Comparison of ENCODE assay signal across 22 cellular contexts in the genomic region with DNA sequence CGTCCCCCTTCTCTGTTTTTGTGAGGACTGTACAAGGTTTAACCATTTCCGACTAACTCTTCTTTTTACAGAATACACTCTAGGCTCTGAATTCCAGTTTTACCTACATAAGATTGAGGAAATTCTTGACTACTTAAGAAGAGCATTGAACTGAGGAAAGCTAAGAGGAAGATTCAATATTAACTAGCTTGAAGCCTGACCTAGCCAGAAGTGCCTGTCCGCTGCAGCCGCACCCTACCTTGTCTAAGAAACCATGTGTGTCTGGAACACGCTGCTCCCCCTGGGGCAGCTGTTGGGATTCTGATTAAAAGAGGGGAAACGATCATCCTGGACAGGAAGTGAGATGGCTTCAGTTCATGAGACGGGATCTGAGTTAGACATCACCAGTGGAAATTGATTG. TPM values are rescaled to one million over a fixed set of nuclear protein-coding genes. Genes with fewer than 3 reads are reported as not detected.
"Had no signal": no experiment of that assay in that cellular context is flagged by ENCODE, and none has a peak within 500 bp of the region (broad histone marks: within the 10 kb centered on the region; RNA-seq: fewer than 3 reads in every experiment).

No MANE protein-coding gene starts in this region.

- H3K27ac Mint-ChIP-seq: activated CD8-positive, alpha-beta T cell treated with anti-CD3 and anti-CD28 coated beads for 36 hours; T-cell had no signal

- H3K4me1 ChIP-seq: ascending aorta, body of pancreas had no signal

- H3K4me2 ChIP-seq: KMS-11 had no signal

- DNase-seq: activated CD4-positive, CD25-positive, alpha-beta regulatory T cell; activated CD8-positive, alpha-beta memory T cell treated with anti-CD3 and anti-CD28 coated beads, Interleukin-2, amount 50 U/mL, for 4 hours; activated naive CD4-positive, alpha-beta T cell treated with anti-CD3 and anti-CD28 coated beads, Interleukin-2, amount 50 U/mL, for 16 hours; amniotic stem cell; body of pancreas; NCI-H1105 treated with DMSO at 0.1 percent for 48 hours; NCI-H1436 treated with DMSO at 0.1 percent for 48 hours; NCI-H187; NCI-H2081; NCI-H510A treated with DMSO at 0.1 percent for 48 hours; SIG-M5; T-cell; T-helper 2 cell had no signal

- H3K27me3 ChIP-seq: ascending aorta, body of pancreas, cardiac muscle cell, MG63 had no signal

- H3K36me3 ChIP-seq: ascending aorta, cardiac muscle cell, MG63 had no signal

- H3K9me3 ChIP-seq: ascending aorta, body of pancreas, MG63 had no signal

- H3K27ac ChIP-seq: ascending aorta, body of pancreas, cardiac muscle cell, KMS-11, VCaP had no signal

- H3K9ac ChIP-seq: KMS-11 had no signal

- H3K4me3 ChIP-seq: ascending aorta, body of pancreas, cardiac muscle cell, MG63 had no signal

- H3K4me3 Mint-ChIP-seq: activated CD8-positive, alpha-beta T cell treated with anti-CD3 and anti-CD28 coated beads for 36 hours; activated T-cell treated with anti-CD3 and anti-CD28 coated beads, Interleukin-2, amount 50 U/mL, for 72 hours; T-cell had no signal

- H3K9me3 Mint-ChIP-seq: activated CD8-positive, alpha-beta T cell treated with anti-CD3 and anti-CD28 coated beads for 36 hours; activated T-cell treated with anti-CD3 and anti-CD28 coated beads, Interleukin-2, amount 50 U/mL, for 72 hours; T-cell had no signal

- ATAC-seq: activated CD8-positive, alpha-beta T cell treated with anti-CD3 and anti-CD28 coated beads for 36 hours; body of pancreas; T-cell had no signal

- H3K27me3 Mint-ChIP-seq: activated CD8-positive, alpha-beta T cell treated with anti-CD3 and anti-CD28 coated beads for 36 hours; T-cell had no signal

RNA-seq across cellular contexts. Expression of a gene that starts 28.9 kb away (rescaled TPM):
- total RNA-seq: ascending aorta, body of pancreas, cardiac muscle cell, RPMI7951 had no signal
- polyA plus RNA-seq: cardiac muscle cell had no signal

RNA-seq across cellular contexts. Expression of a gene that starts 51.7 kb away (rescaled TPM):
- total RNA-seq: ascending aorta, body of pancreas, cardiac muscle cell, PC-3, RPMI7951, T-cell had no signal
- polyA plus RNA-seq: cardiac muscle cell had no signal
